ENCODE assay signal across 26 cellular contexts in genomic region chr6:133173276-133173675, GRCh38.
"Had no signal": no experiment of that assay in that cellular context is flagged by ENCODE, and none has a peak within 500 bp of the region (broad histone marks: within the 10 kb centered on the region; RNA-seq: fewer than 3 reads in every experiment).

No MANE protein-coding gene starts in this region.

- H3K4me3 Mint-ChIP-seq: naive B cell, natural killer cell, nephron progenitor cell, neural progenitor cell had no signal

- H3K4me3 ChIP-seq: lower lobe of right lung, neural progenitor cell, psoas muscle, skin epidermis, stomach, testis, thyroid gland, transverse colon, upper lobe of right lung had no signal

- H3K36me3 ChIP-seq: lower lobe of right lung, neural progenitor cell, neutrophil, stomach, thyroid gland, transverse colon, upper lobe of right lung had no signal

- H3K36me3 Mint-ChIP-seq: naive B cell, natural killer cell, neural progenitor cell had no signal

- H3K27ac ChIP-seq: lower lobe of right lung, neural progenitor cell, neutrophil, parathyroid adenoma, psoas muscle, skin epidermis, stomach, testis, thyroid gland, transverse colon, upper lobe of right lung had no signal

- ATAC-seq: natural killer cell, psoas muscle, sciatic nerve had no signal

- H3K4me1 Mint-ChIP-seq: naive B cell, natural killer cell, nephron progenitor cell, neural progenitor cell had no signal

- H3K27me3 ChIP-seq: neural progenitor cell, neutrophil, stomach, testis, thyroid gland, transverse colon, upper lobe of right lung had no signal

- H3K27me3 Mint-ChIP-seq: naive B cell had no signal

- H3K4me1 ChIP-seq: lower lobe of right lung, parathyroid adenoma, psoas muscle, stomach, testis, thyroid gland, transverse colon, upper lobe of right lung had no signal

- H3K9me3 ChIP-seq: neutrophil, psoas muscle, testis, thyroid gland, upper lobe of right lung had no signal

- H3K27ac Mint-ChIP-seq: naive B cell, natural killer cell, neural progenitor cell had no signal

- DNase-seq: glutamatergic neuron; hippocampal formation; kidney; lower lobe of right lung; mammary epithelial cell; mesenchymal stem cell; naive B cell; natural killer cell; nephron progenitor cell; occipital lobe; psoas muscle; stimulated activated CD4-positive, alpha-beta T cell treated with anti-CD3 and anti-CD28 coated beads, Interleukin-12 subunit alpha, Interleukin-12 subunit beta, amount 100 ng/mL, for 4 hours; stimulated activated CD4-positive, alpha-beta T cell treated with anti-CD3 and anti-CD28 coated beads, Interleukin-15, amount 100 ng/mL, for 24 hours; stimulated activated CD4-positive, alpha-beta T cell treated with anti-CD3 and anti-CD28 coated beads, Interleukin-2, amount 100 ng/mL, for 24 hours; stimulated activated CD4-positive, alpha-beta T cell treated with anti-CD3 and anti-CD28 coated beads, Interleukin-4, amount 100 ng/mL, for 1 hour; stimulated activated naive CD4-positive, alpha-beta T cell; stomach; testis; transverse colon; upper lobe of right lung had no signal
